In genomic region chr2:36368438-36368837, GRCh38 we compare ENCODE assay signal across 15 cellular contexts. TPM values are rescaled to one million over a fixed set of nuclear protein-coding genes. Genes with fewer than 3 reads are reported as not detected.
DNase-seq lines count a peak whose midpoint lies in the region; ATAC-seq and TF ChIP-seq lines count a peak whose summit lies in the region.
"Had no signal": no experiment of that assay in that cellular context is flagged by ENCODE, and none has a peak within 500 bp of the region (broad histone marks: within the 10 kb centered on the region; RNA-seq: fewer than 3 reads in every experiment).

No MANE protein-coding gene starts in this region.

- H2AFZ ChIP-seq in osteoblast (ENCODE audit: low read length): no peak overlapping the region

- H3K4me1 ChIP-seq in left ventricle myocardium inferior (peaks cover 89% of the 10 kb centered on the region), osteoblast (ENCODE audit: insufficient read depth, low read length) (peaks cover 96% of the 10 kb centered on the region), upper lobe of left lung (peaks cover 57 to 80% (median 70%) of the 10 kb centered on the region in 4 donors)

- peaks cover 3% of the 10 kb centered on the region for H3K27me3 Mint-ChIP-seq in endothelial cell (ENCODE audit: unreplicated experiment)

- H3K79me2 ChIP-seq in osteoblast (ENCODE audit: insufficient read depth, low read length): peaks cover 99% of the 10 kb centered on the region

- peak overlapping the region; percentile 57 for H3K4me2 ChIP-seq in osteoblast (ENCODE audit: insufficient read depth, low read length)

- H3K4me3 Mint-ChIP-seq in endothelial cell (ENCODE audit: unreplicated experiment): no peak overlapping the region
- H3K4me3 Mint-ChIP-seq: stimulated activated naive CD8-positive, alpha-beta T cell treated with anti-CD3 and anti-CD28 coated beads, Interleukin-15, Interleukin-2, amounts not matched to agents 100 ng/mL and 50 ng/mL, for 24 hours had no signal

- intact Hi-C loops in left ventricle myocardium inferior (cut with micrococcal nuclease) (no loop called here), Right ventricle myocardium superior (cut with DNase I) (loop anchor here (10.0 kb wide), 1 partner anchor 46 kb away; no protein-coding TSS in a partner anchor)

- peaks cover 10% of the 10 kb centered on the region for H3K36me3 Mint-ChIP-seq in endothelial cell (ENCODE audit: low read depth, unreplicated experiment)

- H3K9me3 ChIP-seq in left ventricle myocardium inferior (replicated peaks): no peaks in the 10 kb centered on the region
- H3K9me3 ChIP-seq in osteoblast (ENCODE audit: low read depth, low read length): no peaks in the 10 kb centered on the region
- H3K9me3 ChIP-seq in upper lobe of left lung: no peaks in the 10 kb centered on the region

- H3K27ac Mint-ChIP-seq in endothelial cell (ENCODE audit: unreplicated experiment): no peak overlapping the region
- H3K27ac Mint-ChIP-seq: stimulated activated naive CD8-positive, alpha-beta T cell treated with anti-CD3 and anti-CD28 coated beads, Interleukin-15, Interleukin-2, amounts not matched to agents 100 ng/mL and 50 ng/mL, for 24 hours had no signal

- CTCF ChIA-PET in HEK293T (lab: Yijun Ruan, JAX): no interaction called here

- H3K27me3 ChIP-seq in left ventricle myocardium inferior (ENCODE audit: low read depth) (no peaks in the 10 kb centered on the region), osteoblast (ENCODE audit: insufficient read depth, low read length) (no peaks in the 10 kb centered on the region), upper lobe of left lung (no peaks in the 10 kb centered on the region)

- no peak for DNase-seq in left ventricle myocardium inferior
- DNase-seq in Right ventricle myocardium superior: no peak
- no peak for DNase-seq in epithelial cell of proximal tubule (ENCODE audit: low read depth)
- no peak for DNase-seq in osteoblast (ENCODE audit: insufficient read length, low spot score, missing footprints)
- DNase-seq in upper lobe of left lung: no peak
- DNase-seq in HEK293T (ENCODE audit: extremely low spot score): no peak
- no peak for DNase-seq in endothelial cell (ENCODE audit: low spot score)
- no peak for DNase-seq in SIG-M5 (lab: John Stamatoyannopoulos, UW)
- DNase-seq: 8988T; activated CD4-positive, CD25-positive, alpha-beta regulatory T cell; foreskin fibroblast; NCI-H146; NCI-H446 treated with DMSO at 0.1 percent for 48 hours; stimulated activated CD4-positive, alpha-beta T cell treated with anti-CD3 and anti-CD28 coated beads, Interleukin-12 subunit alpha, Interleukin-12 subunit beta, amount 100 ng/mL, for 4 hours had no signal

- ATAC-seq in Right ventricle myocardium superior (ENCODE audit: poor library complexity): no peak
- ATAC-seq in upper lobe of left lung (ENCODE audit: low FRiP score in 2 of 2): no peak

- H3K9me3 Mint-ChIP-seq in endothelial cell (ENCODE audit: unreplicated experiment): no peaks in the 10 kb centered on the region
- H3K9me3 Mint-ChIP-seq: stimulated activated naive CD8-positive, alpha-beta T cell treated with anti-CD3 and anti-CD28 coated beads, Interleukin-15, Interleukin-2, amounts not matched to agents 100 ng/mL and 50 ng/mL, for 24 hours had no signal

- H3K27ac ChIP-seq in left ventricle myocardium inferior (replicated peaks) (peak overlapping the region; percentile 29), osteoblast (ENCODE audit: low read depth, low read length) (peak overlapping the region; percentile 19), upper lobe of left lung (peak overlapping the region in 3 of 4 donors; percentile 10 to 52 (median 50))

- H3K36me3 ChIP-seq in left ventricle myocardium inferior: no peaks in the 10 kb centered on the region
- peaks cover 42% of the 10 kb centered on the region for H3K36me3 ChIP-seq in osteoblast (ENCODE audit: insufficient read depth, low read length)
- no peaks in the 10 kb centered on the region for H3K36me3 ChIP-seq in upper lobe of left lung

- H3K4me3 ChIP-seq in left ventricle myocardium inferior (no peak overlapping the region), epithelial cell of proximal tubule (ENCODE audit: low read depth, low read length) (peak overlapping the region; percentile 40), osteoblast (ENCODE audit: insufficient read depth, low read length) (peak overlapping the region; percentile 33), upper lobe of left lung (no peak overlapping the region)

- 69 to 73% methylated on average over 6 of the region's 6 CpGs for WGBS in upper lobe of left lung, 2 donors

- TF ChIP-seq CTCF in left ventricle myocardium inferior (IDR thresholded peaks at IDR 0.05; ENCODE audit: borderline replicate concordance) (no peak), epithelial cell of proximal tubule (conservative IDR thresholded peaks at IDR 0.05; ENCODE audit: low read depth, low read length) (no peak), osteoblast (IDR thresholded peaks at IDR 0.05; ENCODE audit: extremely low read depth, low read depth, low read length) (no peak), upper lobe of left lung (IDR thresholded peaks at IDR 0.05) (no peak), endothelial cell (IDR thresholded peaks at IDR 0.05; ENCODE audit: unreplicated experiment) (no peak)

- POLR2A ChIA-PET in HEK293T (lab: Yijun Ruan, JAX): interaction anchor here (1.2 to 1.3 kb wide), 2 partner anchors 10 to 13 kb away, joined by 3 to 4 read pairs; partner anchors contain the start of gene CRIM1

- no peak for TF ChIP-seq EP300 in upper lobe of left lung (IDR thresholded peaks at IDR 0.05)

- H3K4me1 Mint-ChIP-seq in endothelial cell (ENCODE audit: unreplicated experiment): peaks cover 81% of the 10 kb centered on the region

- TF ChIP-seq POLR2A in upper lobe of left lung (IDR thresholded peaks at IDR 0.05): no peak

- peaks cover 57% of the 10 kb centered on the region for H4K20me1 ChIP-seq in osteoblast (ENCODE audit: insufficient read depth, low read length)

TF ChIP-seq in HEK293T, 16 proteins besides CTCF, POLR2A, EP300 and RAD21:
- no peak for TF ChIP-seq ELF4 (IDR thresholded peaks at IDR 0.05)
- TF ChIP-seq TARDBP (IDR thresholded peaks at IDR 0.05): no peak
- no peak for TF ChIP-seq NFRKB (IDR thresholded peaks at IDR 0.05)
- no peak for TF ChIP-seq HDGF (IDR thresholded peaks at IDR 0.05; ENCODE audit: borderline replicate concordance)
- no peak for TF ChIP-seq BHLHE40 (IDR thresholded peaks at IDR 0.05; ENCODE audit: borderline replicate concordance)
- TF ChIP-seq SUZ12 (IDR thresholded peaks at IDR 0.05): no peak
TF ChIP-seq in HEK293T: peak in this region for 0.

RNA-seq across cellular contexts. Expression of gene CRIM1, which starts 12.9 kb away (rescaled TPM):
- 45.6 TPM for total RNA-seq in left ventricle myocardium inferior
- 17.2 TPM for total RNA-seq in Right ventricle myocardium superior
- 123 and 143 TPM in 2 replicates for total RNA-seq in epithelial cell of proximal tubule
- total RNA-seq in osteoblast: 321 and 362 TPM in 2 replicates
- 100 to 1,000 TPM in 4 of 6 donors, 10 to 100 TPM in 2; 74.7 to 128 (median 110) TPM for total RNA-seq in upper lobe of left lung
- total RNA-seq in endothelial cell (ENCODE audit: unreplicated experiment): 246 TPM

Comparison
In these comparisons a context has a peak if more than half of its experiments do, and no peak if none do; other contexts are left out.
1. H3K4me3 ChIP-seq: peak in epithelial cell of proximal tubule (single experiment) and osteoblast (single experiment); none in left ventricle myocardium inferior (single experiment) and upper lobe of left lung (0 of 4).
2. Peak in every context shown above with its lines, with median percentiles within 50 percentile points of each other: H3K27ac ChIP-seq.